1 cellular context compared by ENCODE assay signal in genomic region chr12:51047655-51048540, GRCh38.
TF ChIP-seq lines count a peak whose summit lies in the region.

A gene with protein sequence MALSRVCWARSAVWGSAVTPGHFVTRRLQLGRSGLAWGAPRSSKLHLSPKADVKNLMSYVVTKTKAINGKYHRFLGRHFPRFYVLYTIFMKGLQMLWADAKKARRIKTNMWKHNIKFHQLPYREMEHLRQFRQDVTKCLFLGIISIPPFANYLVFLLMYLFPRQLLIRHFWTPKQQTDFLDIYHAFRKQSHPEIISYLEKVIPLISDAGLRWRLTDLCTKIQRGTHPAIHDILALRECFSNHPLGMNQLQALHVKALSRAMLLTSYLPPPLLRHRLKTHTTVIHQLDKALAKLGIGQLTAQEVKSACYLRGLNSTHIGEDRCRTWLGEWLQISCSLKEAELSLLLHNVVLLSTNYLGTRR (plus strand): TSS chr12:51048327. CDS start chr12:51048357, 30 bp downstream.

TF ChIP-seq in HepG2, 621 proteins besides CTCF, POLR2A, EP300 and RAD21 (continued from another document and continues in another):
- TF ChIP-seq CHD2 (IDR thresholded peaks at IDR 0.05; ENCODE audit: low read depth, low read length), result no peak
- TF ChIP-seq, protein P1, sequence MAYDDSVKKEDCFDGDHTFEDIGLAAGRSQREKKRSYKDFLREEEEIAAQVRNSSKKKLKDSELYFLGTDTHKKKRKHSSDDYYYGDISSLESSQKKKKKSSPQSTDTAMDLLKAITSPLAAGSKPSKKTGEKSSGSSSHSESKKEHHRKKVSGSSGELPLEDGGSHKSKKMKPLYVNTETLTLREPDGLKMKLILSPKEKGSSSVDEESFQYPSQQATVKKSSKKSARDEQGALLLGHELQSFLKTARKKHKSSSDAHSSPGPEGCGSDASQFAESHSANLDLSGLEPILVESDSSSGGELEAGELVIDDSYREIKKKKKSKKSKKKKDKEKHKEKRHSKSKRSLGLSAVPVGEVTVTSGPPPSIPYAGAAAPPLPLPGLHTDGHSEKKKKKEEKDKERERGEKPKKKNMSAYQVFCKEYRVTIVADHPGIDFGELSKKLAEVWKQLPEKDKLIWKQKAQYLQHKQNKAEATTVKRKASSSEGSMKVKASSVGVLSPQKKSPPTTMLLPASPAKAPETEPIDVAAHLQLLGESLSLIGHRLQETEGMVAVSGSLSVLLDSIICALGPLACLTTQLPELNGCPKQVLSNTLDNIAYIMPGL (CRISPR knock-in tag; IDR thresholded peaks at IDR 0.05; ENCODE audit: borderline replicate concordance in 1 of 2, low read depth in 1 of 2), result peak; percentile 95 to 97
- TF ChIP-seq, protein P2, sequence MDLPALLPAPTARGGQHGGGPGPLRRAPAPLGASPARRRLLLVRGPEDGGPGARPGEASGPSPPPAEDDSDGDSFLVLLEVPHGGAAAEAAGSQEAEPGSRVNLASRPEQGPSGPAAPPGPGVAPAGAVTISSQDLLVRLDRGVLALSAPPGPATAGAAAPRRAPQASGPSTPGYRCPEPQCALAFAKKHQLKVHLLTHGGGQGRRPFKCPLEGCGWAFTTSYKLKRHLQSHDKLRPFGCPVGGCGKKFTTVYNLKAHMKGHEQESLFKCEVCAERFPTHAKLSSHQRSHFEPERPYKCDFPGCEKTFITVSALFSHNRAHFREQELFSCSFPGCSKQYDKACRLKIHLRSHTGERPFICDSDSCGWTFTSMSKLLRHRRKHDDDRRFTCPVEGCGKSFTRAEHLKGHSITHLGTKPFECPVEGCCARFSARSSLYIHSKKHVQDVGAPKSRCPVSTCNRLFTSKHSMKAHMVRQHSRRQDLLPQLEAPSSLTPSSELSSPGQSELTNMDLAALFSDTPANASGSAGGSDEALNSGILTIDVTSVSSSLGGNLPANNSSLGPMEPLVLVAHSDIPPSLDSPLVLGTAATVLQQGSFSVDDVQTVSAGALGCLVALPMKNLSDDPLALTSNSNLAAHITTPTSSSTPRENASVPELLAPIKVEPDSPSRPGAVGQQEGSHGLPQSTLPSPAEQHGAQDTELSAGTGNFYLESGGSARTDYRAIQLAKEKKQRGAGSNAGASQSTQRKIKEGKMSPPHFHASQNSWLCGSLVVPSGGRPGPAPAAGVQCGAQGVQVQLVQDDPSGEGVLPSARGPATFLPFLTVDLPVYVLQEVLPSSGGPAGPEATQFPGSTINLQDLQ (CRISPR knock-in tag; IDR thresholded peaks at IDR 0.05), result no peak; the same call in 1 of the 2 replicates
- TF ChIP-seq SNAPC2 (CRISPR knock-in tag; IDR thresholded peaks at IDR 0.05), result peak; percentile 62; the same call in 1 of the 2 replicates
- TF ChIP-seq ZNF547 (CRISPR knock-in tag; IDR thresholded peaks at IDR 0.05), result peak; percentile 69
- TF ChIP-seq IRF2 (CRISPR knock-in tag; IDR thresholded peaks at IDR 0.05), result peak; percentile 74; the same call in 1 of the 2 replicates
- 0 out of 2 replicates have a peak, but pooled peaks have one; percentile 38 for TF ChIP-seq ZNF335 (CRISPR knock-in tag; IDR thresholded peaks at IDR 0.05)
- peak; percentile 83 for TF ChIP-seq PHF21A (CRISPR knock-in tag; IDR thresholded peaks at IDR 0.05)
- peak; percentile 65 for TF ChIP-seq BORCS8-MEF2B (CRISPR knock-in tag; IDR thresholded peaks at IDR 0.05)
- no peak for TF ChIP-seq ZNF644 (CRISPR knock-in tag; IDR thresholded peaks at IDR 0.05; ENCODE audit: low read depth)
- peak; percentile 55; the same call in 1 of the 2 replicates for TF ChIP-seq NKX3-1 (CRISPR knock-in tag; IDR thresholded peaks at IDR 0.05)
- TF ChIP-seq DPF2 (CRISPR knock-in tag; IDR thresholded peaks at IDR 0.05; ENCODE audit: borderline replicate concordance, low read depth), result no peak
- TF ChIP-seq CHD4 (IDR thresholded peaks at IDR 0.05; ENCODE audit: borderline replicate concordance, low read length), result no peak
- TF ChIP-seq SALL1 (CRISPR knock-in tag; IDR thresholded peaks at IDR 0.05), result peak; percentile 74
- no peak for TF ChIP-seq ZNF562 (CRISPR knock-in tag; IDR thresholded peaks at IDR 0.05; ENCODE audit: borderline replicate concordance)
- TF ChIP-seq, protein P3, sequence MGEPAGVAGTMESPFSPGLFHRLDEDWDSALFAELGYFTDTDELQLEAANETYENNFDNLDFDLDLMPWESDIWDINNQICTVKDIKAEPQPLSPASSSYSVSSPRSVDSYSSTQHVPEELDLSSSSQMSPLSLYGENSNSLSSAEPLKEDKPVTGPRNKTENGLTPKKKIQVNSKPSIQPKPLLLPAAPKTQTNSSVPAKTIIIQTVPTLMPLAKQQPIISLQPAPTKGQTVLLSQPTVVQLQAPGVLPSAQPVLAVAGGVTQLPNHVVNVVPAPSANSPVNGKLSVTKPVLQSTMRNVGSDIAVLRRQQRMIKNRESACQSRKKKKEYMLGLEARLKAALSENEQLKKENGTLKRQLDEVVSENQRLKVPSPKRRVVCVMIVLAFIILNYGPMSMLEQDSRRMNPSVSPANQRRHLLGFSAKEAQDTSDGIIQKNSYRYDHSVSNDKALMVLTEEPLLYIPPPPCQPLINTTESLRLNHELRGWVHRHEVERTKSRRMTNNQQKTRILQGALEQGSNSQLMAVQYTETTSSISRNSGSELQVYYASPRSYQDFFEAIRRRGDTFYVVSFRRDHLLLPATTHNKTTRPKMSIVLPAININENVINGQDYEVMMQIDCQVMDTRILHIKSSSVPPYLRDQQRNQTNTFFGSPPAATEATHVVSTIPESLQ (CRISPR knock-in tag; conservative IDR thresholded peaks at IDR 0.05), result no peak
- TF ChIP-seq ZNF556 (CRISPR knock-in tag; IDR thresholded peaks at IDR 0.05; ENCODE audit: borderline replicate concordance), result peak; percentile 44; the same call in 1 of the 2 replicates
- no peak for TF ChIP-seq SETDB1 (CRISPR knock-in tag; IDR thresholded peaks at IDR 0.05; ENCODE audit: borderline replicate concordance)
- TF ChIP-seq, protein P4, sequence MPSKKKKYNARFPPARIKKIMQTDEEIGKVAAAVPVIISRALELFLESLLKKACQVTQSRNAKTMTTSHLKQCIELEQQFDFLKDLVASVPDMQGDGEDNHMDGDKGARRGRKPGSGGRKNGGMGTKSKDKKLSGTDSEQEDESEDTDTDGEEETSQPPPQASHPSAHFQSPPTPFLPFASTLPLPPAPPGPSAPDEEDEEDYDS (CRISPR knock-in tag; IDR thresholded peaks at IDR 0.05), result peak; percentile 90
- TF ChIP-seq YEATS4 (CRISPR knock-in tag; IDR thresholded peaks at IDR 0.05; ENCODE audit: borderline replicate concordance), result peak; percentile 87
- no peak for TF ChIP-seq NR3C1 (CRISPR knock-in tag; IDR thresholded peaks at IDR 0.05)
- no peak for TF ChIP-seq ZNF225 (CRISPR knock-in tag; IDR thresholded peaks at IDR 0.05)
- TF ChIP-seq ESRRA (CRISPR knock-in tag; IDR thresholded peaks at IDR 0.05; ENCODE audit: low read depth), result peak; percentile 72
- TF ChIP-seq KLF6 (CRISPR knock-in tag; IDR thresholded peaks at IDR 0.05), result peak; percentile 85
- TF ChIP-seq, protein P5, sequence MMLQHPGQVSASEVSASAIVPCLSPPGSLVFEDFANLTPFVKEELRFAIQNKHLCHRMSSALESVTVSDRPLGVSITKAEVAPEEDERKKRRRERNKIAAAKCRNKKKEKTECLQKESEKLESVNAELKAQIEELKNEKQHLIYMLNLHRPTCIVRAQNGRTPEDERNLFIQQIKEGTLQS (CRISPR knock-in tag; IDR thresholded peaks at IDR 0.05), result no peak
- TF ChIP-seq, protein P6, sequence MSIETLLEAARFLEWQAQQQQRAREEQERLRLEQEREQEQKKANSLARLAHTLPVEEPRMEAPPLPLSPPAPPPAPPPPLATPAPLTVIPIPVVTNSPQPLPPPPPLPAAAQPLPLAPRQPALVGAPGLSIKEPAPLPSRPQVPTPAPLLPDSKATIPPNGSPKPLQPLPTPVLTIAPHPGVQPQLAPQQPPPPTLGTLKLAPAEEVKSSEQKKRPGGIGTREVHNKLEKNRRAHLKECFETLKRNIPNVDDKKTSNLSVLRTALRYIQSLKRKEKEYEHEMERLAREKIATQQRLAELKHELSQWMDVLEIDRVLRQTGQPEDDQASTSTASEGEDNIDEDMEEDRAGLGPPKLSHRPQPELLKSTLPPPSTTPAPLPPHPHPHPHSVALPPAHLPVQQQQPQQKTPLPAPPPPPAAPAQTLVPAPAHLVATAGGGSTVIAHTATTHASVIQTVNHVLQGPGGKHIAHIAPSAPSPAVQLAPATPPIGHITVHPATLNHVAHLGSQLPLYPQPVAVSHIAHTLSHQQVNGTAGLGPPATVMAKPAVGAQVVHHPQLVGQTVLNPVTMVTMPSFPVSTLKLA (IDR thresholded peaks at IDR 0.05), result no peak
- TF ChIP-seq, protein P7, sequence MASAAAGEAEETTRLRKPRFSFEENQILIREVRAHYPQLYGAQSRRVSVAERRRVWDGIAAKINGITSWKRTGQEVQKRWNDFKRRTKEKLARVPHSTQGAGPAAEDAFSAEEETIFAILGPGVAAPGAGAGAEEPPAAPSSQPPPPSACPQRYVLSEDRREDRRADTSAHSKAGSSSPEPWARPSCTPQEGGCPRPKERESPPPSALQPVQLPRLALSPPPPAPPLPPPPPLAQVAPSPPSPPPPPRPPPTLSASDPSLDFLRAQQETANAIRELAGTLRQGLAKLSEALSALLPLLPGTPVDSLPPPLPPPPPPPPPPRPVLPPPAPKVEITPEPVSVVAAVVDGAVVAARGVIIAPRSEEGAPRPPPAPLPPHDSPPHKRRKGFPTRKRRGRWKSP (CRISPR knock-in tag; IDR thresholded peaks at IDR 0.05), result peak; percentile 55; the same call in 1 of the 2 replicates
- no peak for TF ChIP-seq ZNF431 (CRISPR knock-in tag; IDR thresholded peaks at IDR 0.05; ENCODE audit: borderline replicate concordance, low read depth)
- 0 out of 2 replicates have a peak, but pooled peaks have one; percentile 74 for TF ChIP-seq ZNF879 (CRISPR knock-in tag; IDR thresholded peaks at IDR 0.05)
- peak; percentile 92; the same call in 1 of the 2 replicates for TF ChIP-seq ZNF510 (CRISPR knock-in tag; IDR thresholded peaks at IDR 0.05; ENCODE audit: low read depth)
- TF ChIP-seq CSRNP1 (CRISPR knock-in tag; IDR thresholded peaks at IDR 0.05), result peak; percentile 77; the same call in 1 of the 2 replicates
- TF ChIP-seq ZNF747 (CRISPR knock-in tag; IDR thresholded peaks at IDR 0.05; ENCODE audit: borderline replicate concordance), result no peak
- no peak for TF ChIP-seq ZNF224 (CRISPR knock-in tag; IDR thresholded peaks at IDR 0.05)
- 0 out of 2 replicates have a peak, but pooled peaks have one; percentile 62 for TF ChIP-seq HNRNPL (IDR thresholded peaks at IDR 0.05; ENCODE audit: low read depth, low read length)
- no peak; the same call in 1 of the 2 replicates for TF ChIP-seq MXD3 (CRISPR knock-in tag; IDR thresholded peaks at IDR 0.05)
- peak; percentile 69; the same call in 1 of the 2 replicates for TF ChIP-seq BRF2 (CRISPR knock-in tag; IDR thresholded peaks at IDR 0.05)
- TF ChIP-seq SAFB2 (CRISPR knock-in tag; IDR thresholded peaks at IDR 0.05; ENCODE audit: borderline replicate concordance, low read depth), result no peak
- TF ChIP-seq ATF1 (CRISPR knock-in tag; IDR thresholded peaks at IDR 0.05), result peak; percentile 76
- no peak for TF ChIP-seq KDM6A (CRISPR knock-in tag; IDR thresholded peaks at IDR 0.05; ENCODE audit: low read depth)
- peak; percentile 74 for TF ChIP-seq CREM (IDR thresholded peaks at IDR 0.05)
- TF ChIP-seq CREM (CRISPR knock-in tag; IDR thresholded peaks at IDR 0.05), result no peak
- TF ChIP-seq ETV6 (CRISPR knock-in tag; conservative IDR thresholded peaks at IDR 0.05), result 0 out of 2 replicates have a peak, but pooled peaks have one; percentile 18
- no peak for TF ChIP-seq SRF (IDR thresholded peaks at IDR 0.05; ENCODE audit: low read depth, low read length)
- peak; percentile 42; the same call in 1 of the 2 replicates for TF ChIP-seq GMEB2 (CRISPR knock-in tag; IDR thresholded peaks at IDR 0.05; ENCODE audit: low read depth)
- no peak for TF ChIP-seq CCDC6 (CRISPR knock-in tag; IDR thresholded peaks at IDR 0.05)
- no peak for TF ChIP-seq ZNF121 (CRISPR knock-in tag; IDR thresholded peaks at IDR 0.05)
- TF ChIP-seq ZNF782 (CRISPR knock-in tag; IDR thresholded peaks at IDR 0.05; ENCODE audit: borderline replicate concordance), result peak; percentile 20; the same call in 1 of the 2 replicates
- TF ChIP-seq ISX (CRISPR knock-in tag; conservative IDR thresholded peaks at IDR 0.05), result no peak
- no peak for TF ChIP-seq PCBP1 (IDR thresholded peaks at IDR 0.05; ENCODE audit: borderline replicate concordance, low read depth, low read length)
- TF ChIP-seq LCORL (IDR thresholded peaks at IDR 0.05), result no peak
- no peak for TF ChIP-seq LCORL (CRISPR knock-in tag; IDR thresholded peaks at IDR 0.05)
- TF ChIP-seq ARNT2 (CRISPR knock-in tag; IDR thresholded peaks at IDR 0.05; ENCODE audit: low read depth), result no peak; the same call in 1 of the 2 replicates
